Comparison of ENCODE assay signal across 25 cellular contexts in genomic region chr2:44689516-44689915, GRCh38.
A peak's percentile ranks its signal among the peaks of the same experiment; 100 is the strongest.
DNase-seq lines count a peak whose midpoint lies in the region; ATAC-seq, FAIRE-seq and TF ChIP-seq lines count a peak whose summit lies in the region.
"Had no signal": no experiment of that assay in that cellular context is flagged by ENCODE, and none has a peak within 500 bp of the region (broad histone marks: within the 10 kb centered on the region; RNA-seq: fewer than 3 reads in every experiment).

No MANE protein-coding gene starts in this region.

- TF ChIP-seq RAD21 in H1 (IDR thresholded peaks at IDR 0.05 in 1 of 2, conservative IDR thresholded peaks at IDR 0.05 in 1 of 2; ENCODE audit: low read depth in 2 of 2, low read length in 2 of 2): no peak

- H3K27me3 ChIP-seq in H1 (replicated peaks in 1 of 4; ENCODE audit: control insufficient read depth in 3 of 4, extremely low read depth in 1 of 4, insufficient read depth in 3 of 4, low read length in 3 of 4) (no peaks in the 10 kb centered on the region), psoas muscle (ENCODE audit: insufficient read depth in 3 of 3, low read length in 2 of 3) (no peaks in the 10 kb centered on the region)
- H3K27me3 ChIP-seq: BLaER1 treated with 17β-estradiol and CSF1 and Interleukin-3, amounts not matched to agents 10 nM and 100 nM had no signal

- no peak overlapping the region for H3K23ac ChIP-seq in H1 (ENCODE audit: insufficient read length)

- H4K20me1 ChIP-seq in H1 (replicated peaks in 1 of 2; ENCODE audit: control insufficient read depth in 1 of 2, insufficient read depth in 2 of 2, low read length in 2 of 2): no peaks in the 10 kb centered on the region
- H4K20me1 ChIP-seq: BLaER1 treated with 17β-estradiol and CSF1 and Interleukin-3, amounts not matched to agents 10 nM and 100 nM had no signal

- intact Hi-C loops in psoas muscle (cut with DNase I): no loop called here

- no peak overlapping the region for H2AK5ac ChIP-seq in H1 (ENCODE audit: low read depth, low read length)

- TF ChIP-seq EP300 in H1 (IDR thresholded peaks at IDR 0.05; ENCODE audit: borderline replicate concordance in 1 of 2, low read depth in 2 of 2, low read length in 2 of 2): no peak

- CTCF ChIA-PET in H1 (lab: Charles Lee; ENCODE audit: partially characterized antibody): interaction anchor here (0.7 to 1.5 kb wide), 3 partner anchors 22 to 646 kb away, joined by 3 to 4 read pairs (median 4); no protein-coding TSS in a partner anchor

- no peaks in the 10 kb centered on the region for H3K9me3 Mint-ChIP-seq in stimulated activated memory B cell treated with anti-CD40 and anti-IgM and Interleukin-4, amounts not matched to agents 10 μg/mL and 1 μg/mL and 100 μg/mL, for 72 hours
- H3K9me3 Mint-ChIP-seq: CD4-positive, alpha-beta T cell; CD8-positive, alpha-beta T cell had no signal

- no peak overlapping the region for H2BK12ac ChIP-seq in H1 (ENCODE audit: low read depth, low read length)

- H3K27ac ChIP-seq in H1 (ENCODE audit: low read depth, low read length) (no peak overlapping the region), psoas muscle (no peak overlapping the region)
- H3K27ac ChIP-seq: 22Rv1; A549; BLaER1 treated with 17β-estradiol and CSF1 and Interleukin-3, amounts not matched to agents 10 nM and 100 nM; C4-2B had no signal

- no peaks in the 10 kb centered on the region for H3K79me2 ChIP-seq in H1 (ENCODE audit: control insufficient read depth in 1 of 2, insufficient read depth in 2 of 2, low read length in 2 of 2)

- H4K91ac ChIP-seq in H1 (replicated peaks; ENCODE audit: insufficient read length, low read length): no peak overlapping the region

- H3K27me3 Mint-ChIP-seq in stimulated activated memory B cell treated with anti-CD40 and anti-IgM and Interleukin-4, amounts not matched to agents 10 μg/mL and 1 μg/mL and 100 μg/mL, for 72 hours: no peaks in the 10 kb centered on the region
- H3K27me3 Mint-ChIP-seq: B cell; CD4-positive, alpha-beta T cell had no signal

- H3K4me3 ChIP-seq in H1 (ENCODE audit: extremely low read depth in 1 of 4, insufficient read depth in 2 of 4, low read depth in 3 of 4, low read length in 4 of 4) (no peak overlapping the region), psoas muscle (no peak overlapping the region)
- H3K4me3 ChIP-seq: A549; BLaER1 treated with 17β-estradiol and CSF1 and Interleukin-3, amounts not matched to agents 10 nM and 100 nM had no signal

- DNase-seq in MV-4-11 (lab: John Stamatoyannopoulos, UW): peak; percentile 7
- peak; percentile 41 for DNase-seq in SK-N-DZ (ENCODE audit: low spot score)
- DNase-seq in H1 (ENCODE audit: low read depth in 1 of 2, low spot score in 2 of 2): no peak
- no peak for DNase-seq in psoas muscle
- no peak for DNase-seq in D721Med (ENCODE audit: insufficient read length, low spot score)
- no peak for DNase-seq in islet precursor cell
- DNase-seq: AML-193; Caco-2; Calu3; CD4-positive, alpha-beta T cell; CD8-positive, alpha-beta T cell; DMS 273 treated with DMSO at 0.1 percent for 48 hours; DMS153; DMS53; DMS79 treated with DMSO at 0.1 percent for 48 hours; GF-D8 had no signal

- no peak overlapping the region for H2BK5ac ChIP-seq in H1 (ENCODE audit: low read depth, low read length)

- no peak overlapping the region for H3K18ac ChIP-seq in H1 (ENCODE audit: extremely low read depth, low read length)

- H3K14ac ChIP-seq in H1 (ENCODE audit: insufficient read length): no peak overlapping the region

- POLR2A ChIA-PET in H1 (lab: Charles Lee; ENCODE audit: partially characterized antibody): no interaction called here

- no peak for TF ChIP-seq POLR2A in H1 (IDR thresholded peaks at IDR 0.05; ENCODE audit: control extremely low read depth in 1 of 2, low read depth in 2 of 2, low read length in 2 of 2)

- H3K27ac Mint-ChIP-seq in stimulated activated memory B cell treated with anti-CD40 and anti-IgM and Interleukin-4, amounts not matched to agents 10 μg/mL and 1 μg/mL and 100 μg/mL, for 72 hours: peak overlapping the region; percentile 17
- H3K27ac Mint-ChIP-seq: B cell; CD4-positive, alpha-beta T cell; CD8-positive, alpha-beta T cell had no signal

- H3K4me1 ChIP-seq in H1 (replicated peaks in 1 of 4; ENCODE audit: control insufficient read depth in 3 of 4, insufficient read depth in 4 of 4, low read length in 3 of 4) (no peaks in the 10 kb centered on the region), psoas muscle (peaks cover 4% of the 10 kb centered on the region)
- H3K4me1 ChIP-seq: A549, Caco-2 had no signal

- H3K79me1 ChIP-seq in H1 (ENCODE audit: low read depth, low read length): no peaks in the 10 kb centered on the region

- H3K56ac ChIP-seq in H1 (replicated peaks; ENCODE audit: insufficient read length, low read depth, low read length): no peak overlapping the region

- 100% methylated on average over 1 of the region's 1 CpG; no CpG with 5 or more reads in 1 of the 2 experiments for WGBS in H1 (ENCODE audit: extremely low coverage in 1 of 2, insufficient coverage in 1 of 2, insufficient read length in 1 of 2, insufficient replicate concordance in 2 of 2, low coverage in 1 of 2, low lambda C conversion rate in 2 of 2, missing lambda C conversion rate in 1 of 2), 2 experiments
- WGBS in psoas muscle, 3 donors: 90 to 100% (median 93%) methylated on average over 1 of the region's 1 CpG

- H3K23me2 ChIP-seq in H1 (ENCODE audit: low read depth, low read length): no peaks in the 10 kb centered on the region

- H4K8ac ChIP-seq in H1 (ENCODE audit: extremely low read depth, insufficient read depth, low read length): no peak overlapping the region

- H2BK15ac ChIP-seq in H1 (ENCODE audit: low read length): peak overlapping the region; percentile 16; the same call in 1 of the 2 replicates

- no peak overlapping the region for H2BK20ac ChIP-seq in H1 (ENCODE audit: low read length)

- no peaks in the 10 kb centered on the region for H3K36me3 Mint-ChIP-seq in stimulated activated memory B cell treated with anti-CD40 and anti-IgM and Interleukin-4, amounts not matched to agents 10 μg/mL and 1 μg/mL and 100 μg/mL, for 72 hours
- H3K36me3 Mint-ChIP-seq: CD8-positive, alpha-beta T cell had no signal

- no peak overlapping the region for H2AFZ ChIP-seq in H1 (ENCODE audit: low read length)

- FAIRE-seq in H1 (lab: Jason Lieb, UNC) (no peak), D721Med (lab: Jason Lieb, UNC) (no peak)
- FAIRE-seq: A549, G401.6, GM12891 had no signal

- H3K9me3 ChIP-seq in H1 (ENCODE audit: insufficient read depth in 2 of 2, low read depth in 1 of 2, low read length in 1 of 2): no peaks in the 10 kb centered on the region
- no peaks in the 10 kb centered on the region for H3K9me3 ChIP-seq in psoas muscle
- H3K9me3 ChIP-seq: A549; BLaER1 treated with 17β-estradiol and CSF1 and Interleukin-3, amounts not matched to agents 10 nM and 100 nM; Caco-2 had no signal

- peak; percentile 55 for ATAC-seq in stimulated activated memory B cell treated with anti-CD40 and anti-IgM and Interleukin-4, amounts not matched to agents 10 μg/mL and 1 μg/mL and 100 μg/mL, for 72 hours
- ATAC-seq in psoas muscle (no peak), GM18870 (IDR thresholded peaks at IDR 0.05; ENCODE audit: unreplicated experiment) (no peak)
- ATAC-seq: A549; CD8-positive, alpha-beta T cell had no signal

- H2BK120ac ChIP-seq in H1 (replicated peaks; ENCODE audit: low read depth, low read length): no peak overlapping the region

- H3K4ac ChIP-seq in H1 (replicated peaks; ENCODE audit: insufficient read length, low read depth, low read length): no peak overlapping the region

- H3K9ac ChIP-seq in H1 (replicated peaks in 1 of 4; ENCODE audit: extremely low read depth in 1 of 4, low read depth in 3 of 4, low read length in 3 of 4): no peak overlapping the region
- H3K9ac ChIP-seq: BLaER1 treated with 17β-estradiol and CSF1 and Interleukin-3, amounts not matched to agents 10 nM and 100 nM had no signal

- TF ChIP-seq CTCF in H1 (IDR thresholded peaks at IDR 0.05; ENCODE audit: control extremely low read depth in 1 of 3, insufficient read depth in 1 of 3, low read depth in 1 of 3, low read length in 3 of 3) (no peak), psoas muscle (IDR thresholded peaks at IDR 0.05) (no peak), D721Med (IDR thresholded peaks at IDR 0.05; ENCODE audit: insufficient read depth, missing control alignments) (no peak)

- peaks cover 6% of the 10 kb centered on the region for H3K4me1 Mint-ChIP-seq in stimulated activated memory B cell treated with anti-CD40 and anti-IgM and Interleukin-4, amounts not matched to agents 10 μg/mL and 1 μg/mL and 100 μg/mL, for 72 hours

- H3K4me2 ChIP-seq in H1 (ENCODE audit: insufficient read depth in 1 of 2, low read depth in 2 of 2, low read length in 2 of 2): no peak overlapping the region
- H3K4me2 ChIP-seq: A549 had no signal

- H4K5ac ChIP-seq in H1 (ENCODE audit: insufficient read length, low read depth, low read length): no peak overlapping the region

- no peak overlapping the region for H3K4me3 Mint-ChIP-seq in stimulated activated memory B cell treated with anti-CD40 and anti-IgM and Interleukin-4, amounts not matched to agents 10 μg/mL and 1 μg/mL and 100 μg/mL, for 72 hours
- H3K4me3 Mint-ChIP-seq: B cell; CD4-positive, alpha-beta T cell; CD8-positive, alpha-beta T cell had no signal

- no peaks in the 10 kb centered on the region for H3K36me3 ChIP-seq in H1 (ENCODE audit: control insufficient read depth in 2 of 4, insufficient read depth in 4 of 4, low read length in 3 of 4)
- H3K36me3 ChIP-seq in psoas muscle (ENCODE audit: insufficient read depth in 1 of 2, low read depth in 1 of 2): no peaks in the 10 kb centered on the region
- H3K36me3 ChIP-seq: BLaER1 treated with 17β-estradiol and CSF1 and Interleukin-3, amounts not matched to agents 10 nM and 100 nM had no signal

TF ChIP-seq in H1, 55 proteins besides CTCF, POLR2A, EP300 and RAD21:
- TF ChIP-seq NANOG (IDR thresholded peaks at IDR 0.05; ENCODE audit: insufficient read depth, low read depth, low read length, poor library complexity, severe bottlenecking): no peak
- TF ChIP-seq PHF8 (conservative IDR thresholded peaks at IDR 0.05; ENCODE audit: low read depth, low read length): no peak
- no peak for TF ChIP-seq ZNF274 (IDR thresholded peaks at IDR 0.05; ENCODE audit: borderline replicate concordance, extremely low read depth, low read length)
- TF ChIP-seq SP4 (IDR thresholded peaks at IDR 0.05; ENCODE audit: low read length): no peak
- no peak for TF ChIP-seq CHD1 (IDR thresholded peaks at IDR 0.05; ENCODE audit: low read depth, low read length)
- TF ChIP-seq SAP30 (IDR thresholded peaks at IDR 0.05; ENCODE audit: insufficient read depth, insufficient replicate concordance, low read length): no peak
- no peak for TF ChIP-seq CTBP2 (IDR thresholded peaks at IDR 0.05; ENCODE audit: borderline replicate concordance, insufficient read depth, insufficient read length, low read length)
- TF ChIP-seq CREB1 (IDR thresholded peaks at IDR 0.05): no peak
- TF ChIP-seq JUND (IDR thresholded peaks at IDR 0.05; ENCODE audit: low read length): no peak
- TF ChIP-seq CHD2 (IDR thresholded peaks at IDR 0.05; ENCODE audit: low read length): no peak
- TF ChIP-seq HDAC6 (IDR thresholded peaks at IDR 0.05; ENCODE audit: low read depth, low read length): no peak
- no peak for TF ChIP-seq GTF2F1 (IDR thresholded peaks at IDR 0.05; ENCODE audit: borderline replicate concordance, low read depth, low read length)
- no peak for TF ChIP-seq TAF7 (optimal IDR thresholded peaks at IDR 0.05; ENCODE audit: borderline replicate concordance, low read depth, low read length)

Comparison
In these comparisons a context has a peak if more than half of its experiments do, and no peak if none do; other contexts are left out.
1. DNase-seq: peak in MV-4-11 (single experiment) and SK-N-DZ (single experiment); none in H1 (0 of 2), psoas muscle (0 of 2), D721Med (single experiment) and islet precursor cell (single experiment).